In the genomic region with DNA sequence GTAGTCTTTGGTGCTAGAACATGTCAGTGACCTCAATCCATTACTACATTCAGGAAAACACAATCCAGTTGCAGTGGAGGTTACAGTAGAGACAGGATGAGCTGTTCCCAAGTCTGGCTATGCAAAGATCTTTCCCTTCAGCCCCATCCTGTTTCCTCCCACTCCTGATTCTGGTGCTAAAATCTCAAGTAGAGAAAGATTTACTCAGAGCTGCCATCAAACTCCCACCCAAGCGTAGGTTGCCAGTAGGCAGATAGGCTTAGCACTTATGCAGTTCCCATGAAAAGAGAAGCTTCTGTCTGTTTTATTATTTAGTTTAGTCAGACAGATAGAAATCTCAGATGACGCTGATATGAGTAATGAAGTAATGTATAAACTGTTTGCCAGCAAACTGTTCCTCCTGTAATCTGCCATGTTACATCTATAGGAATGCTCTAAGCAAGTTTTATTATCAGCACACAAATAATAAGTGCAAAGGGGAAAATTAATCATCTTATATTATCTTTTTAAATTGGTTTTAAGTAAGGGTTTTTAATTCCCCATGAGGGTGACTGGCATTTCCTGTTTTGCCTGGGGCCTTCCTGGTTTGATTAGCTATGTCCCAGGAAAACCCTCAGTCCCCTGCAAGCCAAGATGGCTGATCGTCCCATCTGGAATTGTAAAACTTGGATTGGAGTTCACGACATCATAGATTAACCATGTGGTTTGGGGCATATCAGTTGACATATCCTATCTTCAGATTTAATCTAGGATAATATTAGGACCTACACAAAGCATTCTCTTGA, we compare ENCODE assay signal across 15 cellular contexts.
DNase-seq lines count a peak whose midpoint lies in the region; ATAC-seq and TF ChIP-seq lines count a peak whose summit lies in the region.
"Had no signal": no experiment of that assay in that cellular context is flagged by ENCODE, and none has a peak within 500 bp of the region (broad histone marks: within the 10 kb centered on the region; RNA-seq: fewer than 3 reads in every experiment).

No MANE protein-coding gene starts in this region.

- H3K4me3 ChIP-seq in A673 (ENCODE audit: low read depth, low read length, poor library complexity, severe bottlenecking) (no peak overlapping the region), adipocyte (ENCODE audit: low read length) (no peak overlapping the region), esophagus muscularis mucosa (no peak overlapping the region)
- H3K4me3 ChIP-seq: dorsolateral prefrontal cortex, mucosa of descending colon had no signal

- no peaks in the 10 kb centered on the region for H3K36me3 Mint-ChIP-seq in HFFc6 (ENCODE audit: low read depth)

- TF ChIP-seq CTCF in A673 (conservative IDR thresholded peaks at IDR 0.05; ENCODE audit: low read depth, low read length) (no peak), HFFc6 (IDR thresholded peaks at IDR 0.05) (no peak), esophagus muscularis mucosa (IDR thresholded peaks at IDR 0.05) (no peak)

- peaks cover 27% of the 10 kb centered on the region for H3K4me1 Mint-ChIP-seq in HFFc6 (ENCODE audit: low read depth)
- H3K4me1 Mint-ChIP-seq: activated CD4-positive, alpha-beta memory T cell treated with anti-CD3 and anti-CD28 coated beads, Interleukin-2, amount 10 ng/mL, durations not matched to agents 7 days and 5 days; B cell had no signal

- H3K27ac ChIP-seq in A673 (ENCODE audit: low read depth, low read length, poor library complexity, severe bottlenecking) (no peak overlapping the region), esophagus muscularis mucosa (replicated peaks in 1 of 4) (no peak overlapping the region)

- CTCF ChIA-PET in A673 (lab: Charles Lee) = no interaction called here

- H3K27ac Mint-ChIP-seq in HFFc6 = peak overlapping the region; percentile 81
- H3K27ac Mint-ChIP-seq: activated CD4-positive, alpha-beta memory T cell treated with anti-CD3 and anti-CD28 coated beads, Interleukin-2, amount 10 ng/mL, durations not matched to agents 7 days and 5 days; B cell had no signal

- H3K27me3 ChIP-seq in A673 (replicated peaks; ENCODE audit: insufficient read depth, low read depth, low read length, poor library complexity) (no peaks in the 10 kb centered on the region), adipocyte (replicated peaks; ENCODE audit: control insufficient read depth, insufficient read depth, low read length) (no peaks in the 10 kb centered on the region), esophagus muscularis mucosa (no peaks in the 10 kb centered on the region)
- H3K27me3 ChIP-seq: dorsolateral prefrontal cortex had no signal

- ATAC-seq in GM19463 (IDR thresholded peaks at IDR 0.05; ENCODE audit: unreplicated experiment) = no peak
- ATAC-seq: mucosa of descending colon had no signal

- intact Hi-C loops in A673 (cut with micrococcal nuclease; ENCODE audit: unreplicated experiment) (no loop called here), esophagus muscularis mucosa (cut with DNase I) (no loop called here)

- H3K4me1 ChIP-seq in A673 (ENCODE audit: insufficient read depth, low read length, poor library complexity, severe bottlenecking) (peaks cover 5% of the 10 kb centered on the region), adipocyte (ENCODE audit: control insufficient read depth, insufficient read depth, low read length) (peaks cover 10% of the 10 kb centered on the region), esophagus muscularis mucosa (no peaks in the 10 kb centered on the region)

- no peak for TF ChIP-seq EP300 in esophagus muscularis mucosa (IDR thresholded peaks at IDR 0.05)

- H3K9me3 Mint-ChIP-seq in HFFc6 = no peaks in the 10 kb centered on the region
- H3K9me3 Mint-ChIP-seq: activated CD4-positive, alpha-beta memory T cell treated with anti-CD3 and anti-CD28 coated beads, Interleukin-2, amount 10 ng/mL, durations not matched to agents 7 days and 5 days had no signal

- H3K9me3 ChIP-seq in A673 (ENCODE audit: low read depth, low read length, poor library complexity, severe bottlenecking) (no peaks in the 10 kb centered on the region), adipocyte (ENCODE audit: control insufficient read depth, low read length) (no peaks in the 10 kb centered on the region), esophagus muscularis mucosa (no peaks in the 10 kb centered on the region)
- H3K9me3 ChIP-seq: mucosa of descending colon had no signal

- no TSS peak for BruUV-seq in A673 (replicated peaks; lab: Mats Ljungman, UMichigan)

- H3K27me3 Mint-ChIP-seq in HFFc6 (ENCODE audit: insufficient read depth) = no peaks in the 10 kb centered on the region
- H3K27me3 Mint-ChIP-seq: B cell had no signal

- TF ChIP-seq POLR2A in esophagus muscularis mucosa (IDR thresholded peaks at IDR 0.05; ENCODE audit: low read depth) = no peak

- no peaks in the 10 kb centered on the region for H3K36me3 ChIP-seq in A673 (ENCODE audit: insufficient read depth, low read length, poor library complexity, severe bottlenecking)
- no peaks in the 10 kb centered on the region for H3K36me3 ChIP-seq in adipocyte (ENCODE audit: control insufficient read depth, insufficient read depth, low read length, severe bottlenecking)
- H3K36me3 ChIP-seq in esophagus muscularis mucosa = no peaks in the 10 kb centered on the region

- H3K4me3 Mint-ChIP-seq in HFFc6 = peak overlapping the region; percentile 28; the same call in 1 of the 2 replicates
- H3K4me3 Mint-ChIP-seq: activated CD4-positive, alpha-beta memory T cell treated with anti-CD3 and anti-CD28 coated beads, Interleukin-2, amount 10 ng/mL, durations not matched to agents 7 days and 5 days; B cell had no signal

- DNase-seq in A673 (ENCODE audit: low spot score) (peak; percentile 59), HFFc6 (peak; percentile 88), adipocyte (ENCODE audit: low read depth) (peak; percentile 5), iris pigment epithelial cell (ENCODE audit: low read depth) (peak; percentile 78), esophagus muscularis mucosa (ENCODE audit: extremely low spot score) (no peak), T-helper 2 cell (no peak)
- DNase-seq in activated CD4-positive, alpha-beta T cell treated with anti-CD3 and anti-CD28 coated beads, Interleukin-2, amount 50 U/mL, for 48 hours = no peak
- DNase-seq: activated CD4-positive, alpha-beta memory T cell treated with anti-CD3 and anti-CD28 coated beads, Interleukin-2, amount 10 ng/mL, durations not matched to agents 7 days and 5 days; activated naive CD4-positive, alpha-beta T cell treated with Interleukin-2 at 50 U/mL for 16 hours; mucosa of descending colon; NCI-H526 treated with DMSO at 0.1 percent for 48 hours; retina had no signal

- POLR2A ChIA-PET in A673 (lab: Charles Lee; ENCODE audit: low non-redundant PET) = no interaction called here

- WGBS in esophagus muscularis mucosa = 86% methylated on average over 4 of the region's 4 CpGs

- H3K9ac ChIP-seq in adipocyte (ENCODE audit: low read length) = no peak overlapping the region

Comparison
In these comparisons a context has a peak if more than half of its experiments do, and no peak if none do; other contexts are left out.
1. DNase-seq: peak in A673 (single experiment), HFFc6 (single experiment), adipocyte (single experiment) and iris pigment epithelial cell (single experiment); none in activated CD4-positive, alpha-beta T cell treated with anti-CD3 and anti-CD28 coated beads, Interleukin-2, amount 50 U/mL, for 48 hours (0 of 2), esophagus muscularis mucosa (single experiment) and T-helper 2 cell (0 of 5).